21 cellular contexts compared by ENCODE assay signal in the genomic region with DNA sequence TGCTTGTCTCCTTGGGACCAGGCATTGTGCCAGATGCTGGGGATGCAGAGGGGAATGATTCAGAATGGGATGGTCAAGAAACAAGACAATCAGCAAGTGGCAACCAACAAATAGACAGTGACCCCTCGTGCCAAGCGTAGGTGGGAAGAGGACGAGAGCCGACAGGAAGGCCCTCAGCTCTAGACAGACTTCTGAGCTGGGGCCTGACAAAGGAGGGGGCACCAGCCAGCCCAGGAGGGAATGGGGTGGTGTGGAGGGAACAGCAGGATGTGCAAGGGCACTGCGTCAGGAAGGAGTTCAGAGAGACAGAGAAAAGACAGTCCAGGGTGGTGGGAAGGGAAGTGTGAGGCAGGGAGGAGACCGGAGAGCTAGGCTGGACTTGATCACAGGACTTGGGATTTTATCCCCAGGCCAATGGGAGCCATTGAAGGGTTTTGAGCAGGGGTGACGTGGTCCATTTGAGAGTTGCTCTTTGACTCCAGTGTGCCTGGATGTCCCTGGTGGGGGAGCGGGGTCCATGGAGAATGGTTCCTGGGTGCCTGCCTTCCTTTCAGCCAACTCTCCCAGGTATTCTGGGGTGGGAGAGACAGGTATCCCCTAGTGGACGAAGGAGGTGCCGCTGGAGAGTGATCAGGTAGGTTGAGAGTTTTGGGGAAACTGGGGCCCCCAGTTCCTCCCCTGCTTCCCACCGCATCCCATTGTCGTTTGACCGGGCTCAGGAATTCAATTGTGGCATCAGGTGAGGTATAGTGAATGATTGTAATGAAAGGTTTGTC.
"Had no signal": no experiment of that assay in that cellular context is flagged by ENCODE, and none has a peak within 500 bp of the region (broad histone marks: within the 10 kb centered on the region; RNA-seq: fewer than 3 reads in every experiment).

No MANE protein-coding gene starts in this region.

- H3K4me1 ChIP-seq: left ventricle myocardium inferior, neural progenitor cell, psoas muscle, right atrium auricular region had no signal

- H3K9me3 Mint-ChIP-seq: activated naive CD4-positive, alpha-beta T cell treated with anti-CD3 and anti-CD28 coated beads for 36 hours; activated naive CD8-positive, alpha-beta T cell treated with anti-CD3 and anti-CD28 coated beads, Interleukin-2, amount 10 ng/mL, durations not matched to agents 7 days and 5 days; activated T-cell treated with anti-CD3 and anti-CD28 coated beads, Interleukin-2, amount 50 U/mL, for 72 hours; immature natural killer cell; neural progenitor cell had no signal

- H3K4me3 Mint-ChIP-seq: activated CD4-positive, alpha-beta T cell treated with anti-CD3 and anti-CD28 coated beads for 36 hours; activated naive CD4-positive, alpha-beta T cell treated with anti-CD3 and anti-CD28 coated beads for 36 hours; activated naive CD8-positive, alpha-beta T cell treated with anti-CD3 and anti-CD28 coated beads, Interleukin-2, amount 10 ng/mL, durations not matched to agents 7 days and 5 days; activated T-cell treated with anti-CD3 and anti-CD28 coated beads, Interleukin-2, amount 50 U/mL, for 72 hours; immature natural killer cell; naive thymus-derived CD4-positive, alpha-beta T cell; neural progenitor cell had no signal

- H3K36me3 Mint-ChIP-seq: activated naive CD8-positive, alpha-beta T cell treated with anti-CD3 and anti-CD28 coated beads, Interleukin-2, amount 10 ng/mL, durations not matched to agents 7 days and 5 days; naive thymus-derived CD4-positive, alpha-beta T cell; neural progenitor cell had no signal

- H3K27ac ChIP-seq: epithelial cell of prostate, left ventricle myocardium inferior, neural progenitor cell, ovary, psoas muscle, right atrium auricular region had no signal

- ATAC-seq: activated CD4-positive, alpha-beta T cell treated with anti-CD3 and anti-CD28 coated beads for 36 hours; activated T-cell treated with anti-CD3 and anti-CD28 coated beads, Interleukin-2, amount 50 U/mL, for 72 hours; naive thymus-derived CD4-positive, alpha-beta T cell; psoas muscle; stimulated activated naive CD8-positive, alpha-beta T cell treated with anti-CD3 and anti-CD28 coated beads, Interleukin-15, Interleukin-2, amounts not matched to agents 100 U/mL and 50 U/mL, for 24 hours had no signal

- H3K9me3 ChIP-seq: left ventricle myocardium inferior, ovary, psoas muscle, right atrium auricular region had no signal

- H3K27me3 ChIP-seq: neural progenitor cell, ovary, right atrium auricular region had no signal

- H3K27ac Mint-ChIP-seq: activated CD4-positive, alpha-beta T cell treated with anti-CD3 and anti-CD28 coated beads for 36 hours; activated naive CD4-positive, alpha-beta T cell treated with anti-CD3 and anti-CD28 coated beads for 36 hours; activated naive CD8-positive, alpha-beta T cell treated with anti-CD3 and anti-CD28 coated beads, Interleukin-2, amount 10 ng/mL, durations not matched to agents 7 days and 5 days; activated T-cell treated with anti-CD3 and anti-CD28 coated beads, Interleukin-2, amount 50 U/mL, for 72 hours; immature natural killer cell; naive thymus-derived CD4-positive, alpha-beta T cell; neural progenitor cell had no signal

- H3K36me3 ChIP-seq: left ventricle myocardium inferior, neural progenitor cell, ovary, right atrium auricular region had no signal

- H3K4me3 ChIP-seq: left ventricle myocardium inferior, neural progenitor cell, ovary, psoas muscle, right atrium auricular region had no signal

- H3K4me1 Mint-ChIP-seq: activated CD4-positive, alpha-beta T cell treated with anti-CD3 and anti-CD28 coated beads for 36 hours; activated naive CD8-positive, alpha-beta T cell treated with anti-CD3 and anti-CD28 coated beads, Interleukin-2, amount 10 ng/mL, durations not matched to agents 7 days and 5 days; immature natural killer cell; naive thymus-derived CD4-positive, alpha-beta T cell had no signal

- DNase-seq: activated CD4-positive, alpha-beta T cell treated with anti-CD3 and anti-CD28 coated beads for 36 hours; activated CD4-positive, alpha-beta T cell treated with anti-CD3 and anti-CD28 coated beads, Interleukin-2, amount 50 U/mL, for 4 hours; activated effector memory CD4-positive, alpha-beta T cell treated with Interleukin-2 at 50 U/mL for 16 hours; activated naive CD4-positive, alpha-beta T cell treated with anti-CD3 and anti-CD28 coated beads for 36 hours; activated naive CD8-positive, alpha-beta T cell treated with anti-CD3 and anti-CD28 coated beads, Interleukin-2, amount 10 ng/mL, durations not matched to agents 7 days and 5 days; activated T-cell treated with anti-CD3 and anti-CD28 coated beads, Interleukin-2, amount 50 U/mL, for 72 hours; amniotic stem cell; cortex of kidney; foreskin fibroblast; immature natural killer cell; kidney glomerular epithelial cell; left ventricle myocardium inferior; naive thymus-derived CD4-positive, alpha-beta T cell; ovary; psoas muscle; stimulated activated CD4-positive, alpha-beta T cell treated with anti-CD3 and anti-CD28 coated beads, Interleukin-4, amount 100 ng/mL, for 4 hours; stimulated activated naive CD8-positive, alpha-beta T cell treated with anti-CD3 and anti-CD28 coated beads, Interleukin-15, Interleukin-2, amounts not matched to agents 100 U/mL and 50 U/mL, for 24 hours; T-helper 1 cell had no signal

- H3K27me3 Mint-ChIP-seq: activated CD4-positive, alpha-beta T cell treated with anti-CD3 and anti-CD28 coated beads for 36 hours had no signal
